Comparison of ENCODE assay signal across 12 cellular contexts in the genomic region with DNA sequence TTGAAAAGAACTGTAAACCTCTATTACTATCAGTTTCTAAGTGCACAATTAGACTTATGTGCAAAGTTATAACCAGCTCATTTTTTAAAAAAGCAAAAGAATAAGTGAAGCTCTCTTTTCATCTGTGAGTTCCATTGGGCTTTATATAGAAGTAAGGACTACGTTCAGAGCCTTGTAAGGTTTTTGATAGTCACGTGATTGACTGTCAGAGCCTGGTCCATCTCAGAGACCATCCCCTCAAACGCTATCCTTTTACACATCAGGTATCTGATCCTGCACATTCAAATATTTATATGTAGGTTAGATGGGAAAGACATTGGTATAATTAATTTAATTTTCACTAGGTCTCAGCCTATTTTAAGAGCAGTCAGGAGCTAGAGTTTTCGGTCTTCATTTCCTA.
DNase-seq lines count a peak whose midpoint lies in the region; ATAC-seq and TF ChIP-seq lines count a peak whose summit lies in the region.
"Had no signal": no experiment of that assay in that cellular context is flagged by ENCODE, and none has a peak within 500 bp of the region (broad histone marks: within the 10 kb centered on the region; RNA-seq: fewer than 3 reads in every experiment).

No MANE protein-coding gene starts in this region.

- H3K4me1 Mint-ChIP-seq in stimulated activated naive CD8-positive, alpha-beta T cell treated with anti-CD3 and anti-CD28 coated beads, Interleukin-15, Interleukin-2, amounts not matched to agents 100 ng/mL and 50 ng/mL, for 24 hours (ENCODE audit: low read depth): peaks cover 45% of the 10 kb centered on the region

- TF ChIP-seq POLR2A in gastroesophageal sphincter (IDR thresholded peaks at IDR 0.05) (no peak), vagina (IDR thresholded peaks at IDR 0.05) (no peak), esophagus squamous epithelium (IDR thresholded peaks at IDR 0.05) (no peak)

- no peak for TF ChIP-seq CTCF in gastroesophageal sphincter (IDR thresholded peaks at IDR 0.05)
- TF ChIP-seq CTCF in vagina (IDR thresholded peaks at IDR 0.05): no peak
- no peak for TF ChIP-seq CTCF in esophagus squamous epithelium (IDR thresholded peaks at IDR 0.05)

- peak overlapping the region; percentile 80 for H3K4me3 Mint-ChIP-seq in stimulated activated naive CD8-positive, alpha-beta T cell treated with anti-CD3 and anti-CD28 coated beads, Interleukin-15, Interleukin-2, amounts not matched to agents 100 ng/mL and 50 ng/mL, for 24 hours

- H3K36me3 Mint-ChIP-seq in stimulated activated naive CD8-positive, alpha-beta T cell treated with anti-CD3 and anti-CD28 coated beads, Interleukin-15, Interleukin-2, amounts not matched to agents 100 ng/mL and 50 ng/mL, for 24 hours (ENCODE audit: low read depth): no peaks in the 10 kb centered on the region
- peaks cover 36 to 38% of the 10 kb centered on the region in 2 donors for H3K36me3 Mint-ChIP-seq in activated naive CD4-positive, alpha-beta T cell treated with anti-CD3 and anti-CD28 coated beads, Interleukin-2, amount 50 U/mL, for 72 hours

- H3K4me1 ChIP-seq in gastroesophageal sphincter (peaks cover 0 to 32% (median 0%) of the 10 kb centered on the region in 3 donors), vagina (peaks cover 10% of the 10 kb centered on the region), SJCRH30 (peaks cover 12% of the 10 kb centered on the region; the same call in 1 of the 2 replicates), esophagus squamous epithelium (peaks cover 0 to 15% (median 0%) of the 10 kb centered on the region in 3 donors)
- H3K4me1 ChIP-seq: suprapubic skin had no signal

- peak overlapping the region in 3 of 4 donors; percentile 39 to 66 (median 64) for H3K27ac ChIP-seq in gastroesophageal sphincter
- peak overlapping the region; percentile 15 for H3K27ac ChIP-seq in vagina
- no peak overlapping the region for H3K27ac ChIP-seq in SJCRH30
- H3K27ac ChIP-seq in esophagus squamous epithelium: peak overlapping the region in 2 of 4 donors; percentile 21 to 30
- H3K27ac ChIP-seq: ovary, suprapubic skin had no signal

- TF ChIP-seq EP300 in gastroesophageal sphincter (IDR thresholded peaks at IDR 0.05): no peak

- H3K4me3 ChIP-seq in gastroesophageal sphincter (no peak overlapping the region), vagina (no peak overlapping the region), SJCRH30 (no peak overlapping the region), esophagus squamous epithelium (peak overlapping the region in 1 of 4 donors; percentile 40)
- H3K4me3 ChIP-seq: ovary had no signal

- H3K27me3 ChIP-seq in gastroesophageal sphincter: no peaks in the 10 kb centered on the region
- no peaks in the 10 kb centered on the region for H3K27me3 ChIP-seq in vagina
- H3K27me3 ChIP-seq in SJCRH30: no peaks in the 10 kb centered on the region
- no peaks in the 10 kb centered on the region for H3K27me3 ChIP-seq in esophagus squamous epithelium
- H3K27me3 ChIP-seq: ovary, suprapubic skin had no signal

- no peaks in the 10 kb centered on the region for H3K36me3 ChIP-seq in gastroesophageal sphincter
- no peaks in the 10 kb centered on the region for H3K36me3 ChIP-seq in vagina
- no peaks in the 10 kb centered on the region for H3K36me3 ChIP-seq in SJCRH30
- no peaks in the 10 kb centered on the region for H3K36me3 ChIP-seq in esophagus squamous epithelium
- H3K36me3 ChIP-seq: ovary, suprapubic skin had no signal

- WGBS in gastroesophageal sphincter (ENCODE audit: low coverage in 1 of 2), 2 donors: 67 to 81% methylated on average over 3 to 4 of the region's 4 CpGs
- 76 to 77% methylated on average over 4 of the region's 4 CpGs for WGBS in esophagus squamous epithelium, 2 donors

- DNase-seq in stimulated activated naive CD8-positive, alpha-beta T cell treated with anti-CD3 and anti-CD28 coated beads, Interleukin-15, Interleukin-2, amounts not matched to agents 100 U/mL and 50 U/mL, for 24 hours: no peak
- DNase-seq in activated naive CD4-positive, alpha-beta T cell treated with anti-CD3 and anti-CD28 coated beads, Interleukin-2, amount 50 U/mL, for 72 hours (ENCODE audit: low spot score in 2 of 2): no peak
- DNase-seq in vagina (ENCODE audit: extremely low spot score in 2 of 2) (no peak), SJCRH30 (no peak), esophagus squamous epithelium (lab: John Stamatoyannopoulos, UW) (no peak), cerebellar cortex (ENCODE audit: low spot score) (no peak)
- DNase-seq: DMS79 treated with DMSO at 0.1 percent for 48 hours, NCI-H1092, ovary had no signal

- no peak for ATAC-seq in stimulated activated naive CD8-positive, alpha-beta T cell treated with anti-CD3 and anti-CD28 coated beads, Interleukin-15, Interleukin-2, amounts not matched to agents 100 U/mL and 50 U/mL, for 24 hours
- ATAC-seq in activated naive CD4-positive, alpha-beta T cell treated with anti-CD3 and anti-CD28 coated beads, Interleukin-2, amount 50 U/mL, for 72 hours: peak; percentile 34 to 55
- no peak for ATAC-seq in gastroesophageal sphincter

- H3K27ac Mint-ChIP-seq in stimulated activated naive CD8-positive, alpha-beta T cell treated with anti-CD3 and anti-CD28 coated beads, Interleukin-15, Interleukin-2, amounts not matched to agents 100 ng/mL and 50 ng/mL, for 24 hours: peak overlapping the region; percentile 74
- peak overlapping the region; percentile 97 to 98 for H3K27ac Mint-ChIP-seq in activated naive CD4-positive, alpha-beta T cell treated with anti-CD3 and anti-CD28 coated beads, Interleukin-2, amount 50 U/mL, for 72 hours

- H3K9me3 ChIP-seq in gastroesophageal sphincter: no peaks in the 10 kb centered on the region
- H3K9me3 ChIP-seq in vagina: no peaks in the 10 kb centered on the region
- H3K9me3 ChIP-seq in SJCRH30 (replicated peaks): no peaks in the 10 kb centered on the region
- H3K9me3 ChIP-seq in esophagus squamous epithelium: no peaks in the 10 kb centered on the region
- H3K9me3 ChIP-seq: ovary, suprapubic skin had no signal

- no peaks in the 10 kb centered on the region for H3K9me3 Mint-ChIP-seq in stimulated activated naive CD8-positive, alpha-beta T cell treated with anti-CD3 and anti-CD28 coated beads, Interleukin-15, Interleukin-2, amounts not matched to agents 100 ng/mL and 50 ng/mL, for 24 hours
- peaks cover 7 to 8% of the 10 kb centered on the region in 2 donors for H3K9me3 Mint-ChIP-seq in activated naive CD4-positive, alpha-beta T cell treated with anti-CD3 and anti-CD28 coated beads, Interleukin-2, amount 50 U/mL, for 72 hours

- H3K27me3 Mint-ChIP-seq in stimulated activated naive CD8-positive, alpha-beta T cell treated with anti-CD3 and anti-CD28 coated beads, Interleukin-15, Interleukin-2, amounts not matched to agents 100 ng/mL and 50 ng/mL, for 24 hours: no peaks in the 10 kb centered on the region

- intact Hi-C loops in vagina (cut with DNase I): no loop called here
- intact Hi-C loops in esophagus squamous epithelium (cut with DNase I): no loop called here

Comparison
In these comparisons a context has a peak if more than half of its experiments do, and no peak if none do; other contexts are left out.
1. ATAC-seq: peak in activated naive CD4-positive, alpha-beta T cell treated with anti-CD3 and anti-CD28 coated beads, Interleukin-2, amount 50 U/mL, for 72 hours (2 of 2); none in stimulated activated naive CD8-positive, alpha-beta T cell treated with anti-CD3 and anti-CD28 coated beads, Interleukin-15, Interleukin-2, amounts not matched to agents 100 U/mL and 50 U/mL, for 24 hours (single experiment) and gastroesophageal sphincter (single experiment).